In genomic region chr18:50819727-50820378, GRCh38 we compare ENCODE assay signal across 8 cellular contexts. TPM values are rescaled to one million over a fixed set of nuclear protein-coding genes. Genes with fewer than 3 reads are reported as not detected.
DNase-seq lines count a peak whose midpoint lies in the region; ATAC-seq and TF ChIP-seq lines count a peak whose summit lies in the region.

MRO (minus strand) TSS chr18:50820016; CDS start chr18:50809400, 10,616 bp downstream.

- no peaks in the 10 kb centered on the region for H3K9me3 ChIP-seq in ascending aorta

- H3K27me3 ChIP-seq in ascending aorta = no peaks in the 10 kb centered on the region

- intact Hi-C loops in ascending aorta (cut with DNase I) = loop anchor here (2.0 to 5.0 kb wide), 4 partner anchors 57 to 377 kb away; partner anchors contain the start of genes ME2 and MEX3C

- peak; percentile 82 to 94 (median 85) for TF ChIP-seq CTCF in ascending aorta (IDR thresholded peaks at IDR 0.05)

- no peaks in the 10 kb centered on the region for H3K36me3 ChIP-seq in ascending aorta

- H3K27ac ChIP-seq in ascending aorta = no peak within 1 kb of the TSS

- H3K4me3 ChIP-seq in ascending aorta = peak within 1 kb of the TSS; percentile 42 to 55

- H3K4me1 ChIP-seq in ascending aorta = peaks cover 0 to 6% of the 10 kb centered on the region in 2 donors

- ATAC-seq in GM18498 (IDR thresholded peaks at IDR 0.05; ENCODE audit: unreplicated experiment) (peak; percentile 94), HG02943 (IDR thresholded peaks at IDR 0.05; ENCODE audit: low read depth, unreplicated experiment) (peak; percentile 89), HG03025 (IDR thresholded peaks at IDR 0.05; ENCODE audit: low FRiP score, unreplicated experiment) (no peak)

- DNase-seq in NCI-H187 (lab: John Stamatoyannopoulos, UW) (peak; percentile 42 to 48), T-helper 2 cell (peak; percentile 47 to 78 (median 64)), ascending aorta (ENCODE audit: low spot score in 2 of 2) (peak; percentile 49 to 88), hippocampal formation (lab: John Stamatoyannopoulos, UW) (peak; percentile 81 to 82), renal cortical epithelial cell (ENCODE audit: low read depth) (peak; percentile 44)

RNA-seq across cellular contexts. Expression of gene MRO, which starts in this region (rescaled TPM):
- total RNA-seq in ascending aorta (1.4 TPM), renal cortical epithelial cell (0.30 TPM in 1 of 2 replicates, not detected in the other)

Comparison
In these comparisons a context has a peak if more than half of its experiments do, and no peak if none do; other contexts are left out.
1. Peak in DNase-seq in renal cortical epithelial cell; RNA of the gene not detected or under 1 TPM.